1 cellular context compared by ENCODE assay signal in genomic region chr3:134059680-134060560, GRCh38.
TF ChIP-seq lines count a peak whose summit lies in the region.

No MANE protein-coding gene starts in this region.

TF ChIP-seq in HepG2, 621 proteins besides CTCF, POLR2A, EP300 and RAD21 (continued from another document and continues in another):
- TF ChIP-seq MXD1 (CRISPR knock-in tag; IDR thresholded peaks at IDR 0.05) = no peak
- TF ChIP-seq BHLHE40 (IDR thresholded peaks at IDR 0.05; ENCODE audit: low read length) = no peak
- TF ChIP-seq SALL2 (CRISPR knock-in tag; IDR thresholded peaks at IDR 0.05) = no peak; the same call in 1 of the 2 replicates
- no peak for TF ChIP-seq ZNF737 (CRISPR knock-in tag; IDR thresholded peaks at IDR 0.05; ENCODE audit: borderline replicate concordance)
- TF ChIP-seq ELF1 (CRISPR knock-in tag; IDR thresholded peaks at IDR 0.05) = peak; percentile 29; the same call in 1 of the 2 replicates
- TF ChIP-seq MIER3 (CRISPR knock-in tag; IDR thresholded peaks at IDR 0.05; ENCODE audit: borderline replicate concordance) = no peak
- no peak for TF ChIP-seq ZNF800 (CRISPR knock-in tag; IDR thresholded peaks at IDR 0.05)
- TF ChIP-seq CBX1 (IDR thresholded peaks at IDR 0.05; ENCODE audit: low read depth) = no peak
- TF ChIP-seq HOMEZ (CRISPR knock-in tag; IDR thresholded peaks at IDR 0.05; ENCODE audit: low read depth) = peak; percentile 62; the same call in 1 of the 2 replicates
- no peak for TF ChIP-seq ZNF224 (CRISPR knock-in tag; IDR thresholded peaks at IDR 0.05)
- TF ChIP-seq HOXA7 (CRISPR knock-in tag; IDR thresholded peaks at IDR 0.05) = no peak
- no peak for TF ChIP-seq KLF15 (CRISPR knock-in tag; IDR thresholded peaks at IDR 0.05; ENCODE audit: borderline replicate concordance)
- no peak for TF ChIP-seq ZMYM2 (CRISPR knock-in tag; IDR thresholded peaks at IDR 0.05)
- TF ChIP-seq YY1 (IDR thresholded peaks at IDR 0.05; ENCODE audit: insufficient read depth, insufficient replicate concordance, low read depth, low read length) = no peak
- TF ChIP-seq TCF12 (IDR thresholded peaks at IDR 0.05) = no peak
- no peak for TF ChIP-seq TCF12 (CRISPR knock-in tag; IDR thresholded peaks at IDR 0.05)
- 0 out of 2 replicates have a peak, but pooled peaks have one; percentile 18 for TF ChIP-seq MEF2D (CRISPR knock-in tag; IDR thresholded peaks at IDR 0.05)
- peak; percentile 51 for TF ChIP-seq ARHGAP35 (CRISPR knock-in tag; IDR thresholded peaks at IDR 0.05; ENCODE audit: borderline replicate concordance)
- TF ChIP-seq SP1 (IDR thresholded peaks at IDR 0.05) = no peak
- no peak for TF ChIP-seq SP1 (CRISPR knock-in tag; IDR thresholded peaks at IDR 0.05)
- TF ChIP-seq ZNF331 (CRISPR knock-in tag; IDR thresholded peaks at IDR 0.05) = 0 out of 2 replicates have a peak, but pooled peaks have one; percentile 37
- TF ChIP-seq ZNF354B (CRISPR knock-in tag; IDR thresholded peaks at IDR 0.05) = no peak
- no peak for TF ChIP-seq GABPA (IDR thresholded peaks at IDR 0.05; ENCODE audit: low read depth, low read length)
- no peak for TF ChIP-seq GABPA (CRISPR knock-in tag; IDR thresholded peaks at IDR 0.05; ENCODE audit: low read depth)
- TF ChIP-seq ZNF446 (CRISPR knock-in tag; IDR thresholded peaks at IDR 0.05) = no peak
- TF ChIP-seq GATAD2A (CRISPR knock-in tag; IDR thresholded peaks at IDR 0.05) = peak; percentile 57; the same call in 1 of the 2 replicates
- TF ChIP-seq MEIS1 (CRISPR knock-in tag; IDR thresholded peaks at IDR 0.05; ENCODE audit: borderline replicate concordance) = 0 out of 2 replicates have a peak, but pooled peaks have one; percentile 17
- TF ChIP-seq ZNF878 (CRISPR knock-in tag; IDR thresholded peaks at IDR 0.05) = no peak
- TF ChIP-seq ZHX1 (CRISPR knock-in tag; IDR thresholded peaks at IDR 0.05; ENCODE audit: low read depth) = no peak
- TF ChIP-seq ZNF3 (CRISPR knock-in tag; IDR thresholded peaks at IDR 0.05) = no peak
- 0 out of 2 replicates have a peak, but pooled peaks have one; percentile 37 for TF ChIP-seq HOXA3 (CRISPR knock-in tag; IDR thresholded peaks at IDR 0.05)
- no peak for TF ChIP-seq ZNF792 (CRISPR knock-in tag; IDR thresholded peaks at IDR 0.05)
- TF ChIP-seq ETS1 (CRISPR knock-in tag; IDR thresholded peaks at IDR 0.05) = no peak
- no peak for TF ChIP-seq ZFP91 (CRISPR knock-in tag; IDR thresholded peaks at IDR 0.05; ENCODE audit: borderline replicate concordance)
- peak; percentile 18; the same call in 1 of the 2 replicates for TF ChIP-seq ZMYM4 (CRISPR knock-in tag; IDR thresholded peaks at IDR 0.05)
- 0 out of 2 replicates have a peak, but pooled peaks have one; percentile 31 for TF ChIP-seq RCOR2 (CRISPR knock-in tag; IDR thresholded peaks at IDR 0.05)
- TF ChIP-seq CCAR2 (optimal IDR thresholded peaks at IDR 0.05; ENCODE audit: low read depth, low read length) = no peak
- no peak for TF ChIP-seq SRSF4 (IDR thresholded peaks at IDR 0.05; ENCODE audit: low read depth, low read length, poor library complexity, severe bottlenecking)
- TF ChIP-seq ATF1 (CRISPR knock-in tag; IDR thresholded peaks at IDR 0.05) = no peak
- TF ChIP-seq MBNL3 (CRISPR knock-in tag; conservative IDR thresholded peaks at IDR 0.05) = no peak
- no peak for TF ChIP-seq POLR2AphosphoS2 (IDR thresholded peaks at IDR 0.05; ENCODE audit: low read depth, low read length)
- no peak for TF ChIP-seq RBAK (CRISPR knock-in tag; IDR thresholded peaks at IDR 0.05)
- TF ChIP-seq NFE2L2 (IDR thresholded peaks at IDR 0.05; ENCODE audit: low read length) = no peak
- peak; percentile 40; the same call in 1 of the 2 replicates for TF ChIP-seq ZNF710 (CRISPR knock-in tag; IDR thresholded peaks at IDR 0.05; ENCODE audit: borderline replicate concordance)
- TF ChIP-seq ZBTB7A (CRISPR knock-in tag; IDR thresholded peaks at IDR 0.05) = no peak
- no peak for TF ChIP-seq GTF2F1 (IDR thresholded peaks at IDR 0.05; ENCODE audit: low read length)
- TF ChIP-seq TARDBP (CRISPR knock-in tag; IDR thresholded peaks at IDR 0.05) = no peak
- no peak for TF ChIP-seq ZNF704 (CRISPR knock-in tag; IDR thresholded peaks at IDR 0.05; ENCODE audit: borderline replicate concordance)
- peak; percentile 72 for TF ChIP-seq ARID5B (CRISPR knock-in tag; IDR thresholded peaks at IDR 0.05)
- no peak for TF ChIP-seq RFX5 (IDR thresholded peaks at IDR 0.05; ENCODE audit: low read depth, low read length)
- TF ChIP-seq SOX6 (IDR thresholded peaks at IDR 0.05) = no peak
- peak; percentile 97 for TF ChIP-seq SOX6 (CRISPR knock-in tag; IDR thresholded peaks at IDR 0.05)
- TF ChIP-seq ZNF644 (CRISPR knock-in tag; IDR thresholded peaks at IDR 0.05; ENCODE audit: low read depth) = no peak
- no peak for TF ChIP-seq ZNF30 (CRISPR knock-in tag; IDR thresholded peaks at IDR 0.05)
